ENCODE assay signal across 21 cellular contexts in genomic region chr12:120138366-120138765, GRCh38. TPM values are rescaled to one million over a fixed set of nuclear protein-coding genes. Genes with fewer than 3 reads are reported as not detected.
A peak's percentile ranks its signal among the peaks of the same experiment; 100 is the strongest.
DNase-seq lines count a peak whose midpoint lies in the region; ATAC-seq and TF ChIP-seq lines count a peak whose summit lies in the region.
"Had no signal": no experiment of that assay in that cellular context is flagged by ENCODE, and none has a peak within 500 bp of the region (broad histone marks: within the 10 kb centered on the region; RNA-seq: fewer than 3 reads in every experiment).

No MANE protein-coding gene starts in this region.

- no peaks in the 10 kb centered on the region for H3K4me1 ChIP-seq in GM23338 (ENCODE audit: insufficient read depth)
- H3K4me1 ChIP-seq: A549 had no signal

- H3K27ac Mint-ChIP-seq in GM23338: 0 out of 2 replicates have a peak overlapping the region, but pooled peaks have one; percentile 8
- H3K27ac Mint-ChIP-seq in dendritic cell treated with granulocyte-macrophage colony-stimulating factor and Interleukin-4, amounts not matched to agents 40 ng/mL and 50 ng/mL, for 4 days: peak overlapping the region; percentile 4
- peak overlapping the region; percentile 33 for H3K27ac Mint-ChIP-seq in progenitor cell of endocrine pancreas
- H3K27ac Mint-ChIP-seq: B cell; CD8-positive, alpha-beta T cell; HFFc6 had no signal

- H3K4me2 ChIP-seq in GM23338: no peak overlapping the region
- H3K4me2 ChIP-seq: A549; BLaER1 treated with 17β-estradiol and CSF1 and Interleukin-3, amounts not matched to agents 10 nM and 100 nM had no signal

- no peak overlapping the region for H2AFZ ChIP-seq in GM23338
- H2AFZ ChIP-seq: GM23248 had no signal

- TF ChIP-seq CTCF in GM23338 (conservative IDR thresholded peaks at IDR 0.05; ENCODE audit: low read depth in 2 of 2): no peak
- no peak for TF ChIP-seq CTCF in progenitor cell of endocrine pancreas (IDR thresholded peaks at IDR 0.05; ENCODE audit: unreplicated experiment)

- no peaks in the 10 kb centered on the region for H3K79me2 ChIP-seq in GM23338 (replicated peaks; ENCODE audit: insufficient read depth)

- no peak overlapping the region for H3K4me3 ChIP-seq in GM23338
- H3K4me3 ChIP-seq: A549; BLaER1 treated with 17β-estradiol and CSF1 and Interleukin-3, amounts not matched to agents 10 nM and 100 nM; GM12878; GM23248 had no signal

- no peaks in the 10 kb centered on the region for H3K9me2 ChIP-seq in GM23338 (ENCODE audit: insufficient read depth)

- H3K27me3 Mint-ChIP-seq in GM23338 (ENCODE audit: insufficient read depth, low read depth, poor library complexity) (peaks cover 8% of the 10 kb centered on the region), progenitor cell of endocrine pancreas (no peaks in the 10 kb centered on the region)
- no peaks in the 10 kb centered on the region for H3K27me3 Mint-ChIP-seq in dendritic cell treated with granulocyte-macrophage colony-stimulating factor and Interleukin-4, amounts not matched to agents 40 ng/mL and 50 ng/mL, for 4 days
- H3K27me3 Mint-ChIP-seq: B cell had no signal

- H3K36me3 Mint-ChIP-seq in GM23338 (ENCODE audit: low read depth) (peaks cover 99% of the 10 kb centered on the region), progenitor cell of endocrine pancreas (ENCODE audit: insufficient read depth) (peaks cover 27% of the 10 kb centered on the region)
- peaks cover 100% of the 10 kb centered on the region for H3K36me3 Mint-ChIP-seq in dendritic cell treated with granulocyte-macrophage colony-stimulating factor and Interleukin-4, amounts not matched to agents 40 ng/mL and 50 ng/mL, for 4 days (ENCODE audit: low read depth)

- H3K4me1 Mint-ChIP-seq in GM23338 (no peaks in the 10 kb centered on the region), progenitor cell of endocrine pancreas (ENCODE audit: low read depth) (no peaks in the 10 kb centered on the region)
- no peaks in the 10 kb centered on the region for H3K4me1 Mint-ChIP-seq in dendritic cell treated with granulocyte-macrophage colony-stimulating factor and Interleukin-4, amounts not matched to agents 40 ng/mL and 50 ng/mL, for 4 days (ENCODE audit: low read depth)

- H3K9me3 Mint-ChIP-seq in GM23338: no peaks in the 10 kb centered on the region
- H3K9me3 Mint-ChIP-seq in dendritic cell treated with granulocyte-macrophage colony-stimulating factor and Interleukin-4, amounts not matched to agents 40 ng/mL and 50 ng/mL, for 4 days: no peaks in the 10 kb centered on the region
- no peaks in the 10 kb centered on the region for H3K9me3 Mint-ChIP-seq in progenitor cell of endocrine pancreas (ENCODE audit: low read depth)
- H3K9me3 Mint-ChIP-seq: CD8-positive, alpha-beta T cell; HFFc6 had no signal

- intact Hi-C loops in dendritic cell treated with granulocyte-macrophage colony-stimulating factor and Interleukin-4, amounts not matched to agents 40 ng/mL and 50 ng/mL, for 4 days (cut with micrococcal nuclease): no loop called here

- H3K4me3 Mint-ChIP-seq in GM23338: no peak overlapping the region
- H3K4me3 Mint-ChIP-seq in dendritic cell treated with granulocyte-macrophage colony-stimulating factor and Interleukin-4, amounts not matched to agents 40 ng/mL and 50 ng/mL, for 4 days: no peak overlapping the region
- H3K4me3 Mint-ChIP-seq in progenitor cell of endocrine pancreas (ENCODE audit: low read depth): no peak overlapping the region
- H3K4me3 Mint-ChIP-seq: B cell; CD8-positive, alpha-beta T cell; HFFc6 had no signal

- H3K36me3 ChIP-seq in GM23338 (ENCODE audit: insufficient read depth): peaks cover 81% of the 10 kb centered on the region

- H3K27ac ChIP-seq in GM23338 (ENCODE audit: low read depth): no peak overlapping the region
- H3K27ac ChIP-seq: A549; BLaER1 treated with 17β-estradiol and CSF1 and Interleukin-3, amounts not matched to agents 10 nM and 100 nM; GM23248 had no signal

- ATAC-seq in GM23338: no peak
- no peak for ATAC-seq in GM19452 (IDR thresholded peaks at IDR 0.05; ENCODE audit: unreplicated experiment)
- ATAC-seq: A549; CD8-positive, alpha-beta T cell; GM12878 had no signal

- H4K20me1 ChIP-seq in GM23338 (replicated peaks; ENCODE audit: insufficient read depth): peaks cover 5% of the 10 kb centered on the region; the same call in 1 of the 2 replicates

- H3K27me3 ChIP-seq in GM23338 (ENCODE audit: insufficient read depth): no peaks in the 10 kb centered on the region
- H3K27me3 ChIP-seq: BLaER1 treated with 17β-estradiol and CSF1 and Interleukin-3, amounts not matched to agents 10 nM and 100 nM had no signal

- 0 out of 2 replicates have a peak, but pooled peaks cover 5% of the 10 kb centered on the region for H3F3A ChIP-seq in GM23338 (replicated peaks; ENCODE audit: low read depth)

- DNase-seq in GM23338 (ENCODE audit: low spot score) (no peak), middle frontal gyrus (ENCODE audit: extremely low spot score, low spot score) (peak; percentile 60), progenitor cell of endocrine pancreas (ENCODE audit: low spot score, unreplicated experiment) (no peak), NCI-H748 (lab: John Stamatoyannopoulos, UW; ENCODE audit: unreplicated experiment) (no peak), kidney glomerular epithelial cell (lab: John Stamatoyannopoulos, UW) (no peak)
- DNase-seq: CD8-positive, alpha-beta T cell; COR-L47; DMS 273 treated with DMSO at 0.1 percent for 48 hours; DMS53; DND-41; EL; GM23248; HCEC 1CT; HFFc6; KG1 had no signal

TF ChIP-seq in GM23338, 12 proteins besides CTCF, POLR2A, EP300 and RAD21 (continues in another document):
- no peak for TF ChIP-seq ZNF462 (CRISPR knock-in tag; IDR thresholded peaks at IDR 0.05)

RNA-seq across cellular contexts. Expression of gene RAB35, which starts 21.8 kb away (rescaled TPM):
- 15.9 and 16.9 TPM in 2 replicates for total RNA-seq in GM23338 (2014; rRNA removed; shearing (Covaris generic))
- 9.9 and 12.6 TPM in 2 replicates for polyA plus RNA-seq in GM23338 (2016; fragmentation: Nextera tagmentation; extraction: Ambion mirVana)
- 36.7 and 38.1 TPM in 2 replicates for total RNA-seq in progenitor cell of endocrine pancreas

RNA-seq across cellular contexts. Expression of gene GCN1, which starts 56.1 kb away (rescaled TPM):
- 141 and 177 TPM in 2 replicates for total RNA-seq in GM23338 (2014; rRNA removed; shearing (Covaris generic))
- 18.0 and 18.2 TPM in 2 replicates for polyA plus RNA-seq in GM23338 (2016; fragmentation: Nextera tagmentation; extraction: Ambion mirVana)
- 117 and 131 TPM in 2 replicates for total RNA-seq in progenitor cell of endocrine pancreas
